20 cellular contexts compared by ENCODE assay signal in the genomic region with DNA sequence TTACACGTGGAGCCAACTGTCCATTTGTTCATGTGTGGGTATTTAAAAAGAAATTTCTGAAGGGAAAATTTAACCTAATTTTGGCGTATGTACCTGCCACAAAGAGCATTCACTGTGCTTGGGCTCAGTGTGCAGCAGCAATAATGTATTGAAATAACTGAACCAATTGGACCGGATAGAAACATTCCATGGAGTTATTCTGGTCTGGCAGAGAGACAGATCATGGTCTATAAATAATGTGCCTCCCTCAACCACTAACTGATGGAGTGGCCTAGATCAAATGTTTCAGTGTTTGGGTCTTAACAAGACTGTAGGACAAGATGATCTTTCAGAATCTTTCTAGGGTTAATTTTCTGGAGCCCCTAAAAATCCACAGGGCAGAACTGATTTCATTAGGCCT.
"Had no signal": no experiment of that assay in that cellular context is flagged by ENCODE, and none has a peak within 500 bp of the region (broad histone marks: within the 10 kb centered on the region; RNA-seq: fewer than 3 reads in every experiment).

No MANE protein-coding gene starts in this region.

- H3K36me3 ChIP-seq: MG63 had no signal

- H3K27me3 ChIP-seq: MG63 had no signal

- H3K4me2 ChIP-seq: SK-N-SH had no signal

- H3K4me3 ChIP-seq: MG63 had no signal

- H3K9me3 ChIP-seq: SK-N-SH had no signal

- DNase-seq: Karpas-422, KG1, MG63, NCI-H1092, NCI-H1105 treated with DMSO at 0.1 percent for 48 hours, NCI-H1417 treated with DMSO at 0.1 percent for 48 hours, NCI-H146, NCI-H187, NCI-H2029, NCI-H2081 treated with DMSO at 0.1 percent for 48 hours, NCI-H2171, NCI-H226, NCI-H446, NCI-H510A, NCI-H524 treated with DMSO at 0.1 percent for 48 hours, NCI-H69, NCI-H774, RPMI8226, SHP77, SK-N-SH had no signal

- H3K9ac ChIP-seq: SK-N-SH had no signal
